In genomic region chr14:71478542-71478941, GRCh38 we compare ENCODE assay signal across 10 cellular contexts.
A peak's percentile ranks its signal among the peaks of the same experiment; 100 is the strongest.
DNase-seq lines count a peak whose midpoint lies in the region; ATAC-seq and TF ChIP-seq lines count a peak whose summit lies in the region.
"Had no signal": no experiment of that assay in that cellular context is flagged by ENCODE, and none has a peak within 500 bp of the region (broad histone marks: within the 10 kb centered on the region; RNA-seq: fewer than 3 reads in every experiment).

No MANE protein-coding gene starts in this region.

- H3K4me3 ChIP-seq in AG09309 (ENCODE audit: control insufficient read depth, low read depth, low read length) (no peak overlapping the region), GM23338 (no peak overlapping the region), left lung (no peak overlapping the region)
- H3K4me3 ChIP-seq: GM23248 had no signal

- H3K27me3 ChIP-seq in GM23338 (ENCODE audit: insufficient read depth) (no peaks in the 10 kb centered on the region), left lung (no peaks in the 10 kb centered on the region)

- no peaks in the 10 kb centered on the region for H3F3A ChIP-seq in GM23338 (replicated peaks; ENCODE audit: low read depth)

- intact Hi-C loops in activated CD8-positive, alpha-beta T cell treated with anti-CD3 and anti-CD28 coated beads for 36 hours (cut with micrococcal nuclease): loop anchor here (5.0 to 10.0 kb wide), 2 partner anchors 79 to 154 kb away; partner anchors contain the start of gene SIPA1L1
- intact Hi-C loops in left lung (cut with DNase I): no loop called here

- no peaks in the 10 kb centered on the region for H4K20me1 ChIP-seq in GM23338 (replicated peaks; ENCODE audit: insufficient read depth)

- TF ChIP-seq CTCF in AG09309 (IDR thresholded peaks at IDR 0.05; ENCODE audit: control insufficient read depth, insufficient read depth, low read depth, low read length, missing control alignments) (no peak), GM23338 (conservative IDR thresholded peaks at IDR 0.05; ENCODE audit: low read depth in 2 of 2) (no peak), left lung (IDR thresholded peaks at IDR 0.05) (no peak)
- TF ChIP-seq CTCF in activated CD8-positive, alpha-beta T cell treated with anti-CD3 and anti-CD28 coated beads for 36 hours (IDR thresholded peaks at IDR 0.05): no peak

- H3K9me3 Mint-ChIP-seq in GM23338: no peaks in the 10 kb centered on the region
- H3K9me3 Mint-ChIP-seq in activated CD8-positive, alpha-beta T cell treated with anti-CD3 and anti-CD28 coated beads for 36 hours: no peaks in the 10 kb centered on the region

- peaks cover 49% of the 10 kb centered on the region for H3K4me1 Mint-ChIP-seq in GM23338
- H3K4me1 Mint-ChIP-seq in activated CD8-positive, alpha-beta T cell treated with anti-CD3 and anti-CD28 coated beads for 36 hours (ENCODE audit: low read depth): peaks cover 53% of the 10 kb centered on the region

- peaks cover 18% of the 10 kb centered on the region; the same call in 1 of the 2 replicates for H3K4me1 ChIP-seq in GM23338 (ENCODE audit: insufficient read depth)
- peaks cover 0 to 17% of the 10 kb centered on the region in 2 donors for H3K4me1 ChIP-seq in left lung

- ATAC-seq in GM23338 (no peak), left lung (peak; percentile 52), left lobe of liver (no peak), HG03469 (IDR thresholded peaks at IDR 0.05; ENCODE audit: unreplicated experiment) (no peak)
- peak; percentile 54 for ATAC-seq in activated CD8-positive, alpha-beta T cell treated with anti-CD3 and anti-CD28 coated beads for 36 hours

- no peak overlapping the region for H3K4me3 Mint-ChIP-seq in GM23338
- H3K4me3 Mint-ChIP-seq in activated CD8-positive, alpha-beta T cell treated with anti-CD3 and anti-CD28 coated beads for 36 hours: no peak overlapping the region

- POLR2A ChIA-PET in activated CD8-positive, alpha-beta T cell treated with anti-CD3 and anti-CD28 coated beads for 36 hours (lab: Charles Lee): interaction anchor here (0.6 to 1.2 kb wide), 4 partner anchors 17 to 157 kb away, joined by 3 to 4 read pairs (median 3); no protein-coding TSS in a partner anchor

- H3K27me3 Mint-ChIP-seq in GM23338 (ENCODE audit: insufficient read depth, low read depth, poor library complexity): no peaks in the 10 kb centered on the region
- no peaks in the 10 kb centered on the region for H3K27me3 Mint-ChIP-seq in activated CD8-positive, alpha-beta T cell treated with anti-CD3 and anti-CD28 coated beads for 36 hours

- H2AFZ ChIP-seq in GM23338: no peak overlapping the region
- H2AFZ ChIP-seq: GM23248 had no signal

- H3K27ac Mint-ChIP-seq in GM23338: peak overlapping the region; percentile 46
- peak overlapping the region; percentile 63 for H3K27ac Mint-ChIP-seq in activated CD8-positive, alpha-beta T cell treated with anti-CD3 and anti-CD28 coated beads for 36 hours

- H3K36me3 Mint-ChIP-seq in GM23338 (ENCODE audit: low read depth): 0 out of 3 replicates have a peak, but pooled peaks cover under 1% of the 10 kb centered on the region
- H3K36me3 Mint-ChIP-seq in activated CD8-positive, alpha-beta T cell treated with anti-CD3 and anti-CD28 coated beads for 36 hours (ENCODE audit: low read depth): peaks cover 5% of the 10 kb centered on the region

- H3K36me3 ChIP-seq in GM23338 (ENCODE audit: insufficient read depth) (no peaks in the 10 kb centered on the region), left lung (no peaks in the 10 kb centered on the region)

- no peak overlapping the region for H3K4me2 ChIP-seq in GM23338

- H3K9me3 ChIP-seq in left lung: no peaks in the 10 kb centered on the region

- H3K9me2 ChIP-seq in GM23338 (ENCODE audit: insufficient read depth): no peaks in the 10 kb centered on the region

- CTCF ChIA-PET in activated CD8-positive, alpha-beta T cell treated with anti-CD3 and anti-CD28 coated beads for 36 hours (lab: Charles Lee): interaction anchor here (1.0 to 1.3 kb wide), 4 partner anchors 8 to 275 kb away, joined by 3 to 4 read pairs (median 4); no protein-coding TSS in a partner anchor

- H3K27ac ChIP-seq in GM23338 (ENCODE audit: low read depth) (peak overlapping the region; percentile 33; the same call in 1 of the 2 replicates), left lung (peak overlapping the region in 1 of 2 donors; percentile 71)
- H3K27ac ChIP-seq: GM23248 had no signal

- DNase-seq in AG09309 (ENCODE audit: low read depth): peak; percentile 41
- no peak for DNase-seq in GM23338 (ENCODE audit: low spot score)
- peak; percentile 42 for DNase-seq in activated CD8-positive, alpha-beta T cell treated with anti-CD3 and anti-CD28 coated beads for 36 hours
- DNase-seq in left lung: no peak
- DNase-seq in C1 segment of cervical spinal cord (lab: John Stamatoyannopoulos, UW): no peak
- DNase-seq in left lobe of liver (ENCODE audit: low spot score): no peak
- no peak for DNase-seq in NCI-H524 treated with DMSO at 0.1 percent for 48 hours (lab: John Stamatoyannopoulos, UW)
- DNase-seq: glutamatergic neuron, GM23248 had no signal

- peaks cover 29% of the 10 kb centered on the region for H3K79me2 ChIP-seq in GM23338 (replicated peaks; ENCODE audit: insufficient read depth)

TF ChIP-seq in GM23338, 12 proteins besides CTCF, POLR2A, EP300 and RAD21 (continues in another document):
- TF ChIP-seq, protein P1, sequence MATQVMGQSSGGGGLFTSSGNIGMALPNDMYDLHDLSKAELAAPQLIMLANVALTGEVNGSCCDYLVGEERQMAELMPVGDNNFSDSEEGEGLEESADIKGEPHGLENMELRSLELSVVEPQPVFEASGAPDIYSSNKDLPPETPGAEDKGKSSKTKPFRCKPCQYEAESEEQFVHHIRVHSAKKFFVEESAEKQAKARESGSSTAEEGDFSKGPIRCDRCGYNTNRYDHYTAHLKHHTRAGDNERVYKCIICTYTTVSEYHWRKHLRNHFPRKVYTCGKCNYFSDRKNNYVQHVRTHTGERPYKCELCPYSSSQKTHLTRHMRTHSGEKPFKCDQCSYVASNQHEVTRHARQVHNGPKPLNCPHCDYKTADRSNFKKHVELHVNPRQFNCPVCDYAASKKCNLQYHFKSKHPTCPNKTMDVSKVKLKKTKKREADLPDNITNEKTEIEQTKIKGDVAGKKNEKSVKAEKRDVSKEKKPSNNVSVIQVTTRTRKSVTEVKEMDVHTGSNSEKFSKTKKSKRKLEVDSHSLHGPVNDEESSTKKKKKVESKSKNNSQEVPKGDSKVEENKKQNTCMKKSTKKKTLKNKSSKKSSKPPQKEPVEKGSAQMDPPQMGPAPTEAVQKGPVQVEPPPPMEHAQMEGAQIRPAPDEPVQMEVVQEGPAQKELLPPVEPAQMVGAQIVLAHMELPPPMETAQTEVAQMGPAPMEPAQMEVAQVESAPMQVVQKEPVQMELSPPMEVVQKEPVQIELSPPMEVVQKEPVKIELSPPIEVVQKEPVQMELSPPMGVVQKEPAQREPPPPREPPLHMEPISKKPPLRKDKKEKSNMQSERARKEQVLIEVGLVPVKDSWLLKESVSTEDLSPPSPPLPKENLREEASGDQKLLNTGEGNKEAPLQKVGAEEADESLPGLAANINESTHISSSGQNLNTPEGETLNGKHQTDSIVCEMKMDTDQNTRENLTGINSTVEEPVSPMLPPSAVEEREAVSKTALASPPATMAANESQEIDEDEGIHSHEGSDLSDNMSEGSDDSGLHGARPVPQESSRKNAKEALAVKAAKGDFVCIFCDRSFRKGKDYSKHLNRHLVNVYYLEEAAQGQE (IDR thresholded peaks at IDR 0.05; ENCODE audit: unreplicated experiment): no peak
- TF ChIP-seq EZH2phosphoT487 (IDR thresholded peaks at IDR 0.05; ENCODE audit: unreplicated experiment): no peak
- TF ChIP-seq JUNB (IDR thresholded peaks at IDR 0.05; ENCODE audit: unreplicated experiment): no peak
- no peak for TF ChIP-seq CREB1 (CRISPR knock-in tag; IDR thresholded peaks at IDR 0.05; ENCODE audit: low read depth)
- no peak for TF ChIP-seq ZNF331 (CRISPR knock-in tag; IDR thresholded peaks at IDR 0.05; ENCODE audit: low read depth)
- TF ChIP-seq, protein P2, sequence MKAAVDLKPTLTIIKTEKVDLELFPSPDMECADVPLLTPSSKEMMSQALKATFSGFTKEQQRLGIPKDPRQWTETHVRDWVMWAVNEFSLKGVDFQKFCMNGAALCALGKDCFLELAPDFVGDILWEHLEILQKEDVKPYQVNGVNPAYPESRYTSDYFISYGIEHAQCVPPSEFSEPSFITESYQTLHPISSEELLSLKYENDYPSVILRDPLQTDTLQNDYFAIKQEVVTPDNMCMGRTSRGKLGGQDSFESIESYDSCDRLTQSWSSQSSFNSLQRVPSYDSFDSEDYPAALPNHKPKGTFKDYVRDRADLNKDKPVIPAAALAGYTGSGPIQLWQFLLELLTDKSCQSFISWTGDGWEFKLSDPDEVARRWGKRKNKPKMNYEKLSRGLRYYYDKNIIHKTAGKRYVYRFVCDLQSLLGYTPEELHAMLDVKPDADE (IDR thresholded peaks at IDR 0.05): no peak
- no peak for TF ChIP-seq POLR2AphosphoS5 (IDR thresholded peaks at IDR 0.05; ENCODE audit: low read depth)
- TF ChIP-seq NANOG (IDR thresholded peaks at IDR 0.05; ENCODE audit: borderline replicate concordance): no peak
- TF ChIP-seq STAT1 (IDR thresholded peaks at IDR 0.05; ENCODE audit: unreplicated experiment): no peak

Comparison
In these comparisons a context has a peak if more than half of its experiments do, and no peak if none do; other contexts are left out.
1. DNase-seq: peak in AG09309 (single experiment) and activated CD8-positive, alpha-beta T cell treated with anti-CD3 and anti-CD28 coated beads for 36 hours (single experiment); none in GM23338 (single experiment), left lung (0 of 2), C1 segment of cervical spinal cord (0 of 14), left lobe of liver (single experiment) and NCI-H524 treated with DMSO at 0.1 percent for 48 hours (single experiment).
2. ATAC-seq: peak in activated CD8-positive, alpha-beta T cell treated with anti-CD3 and anti-CD28 coated beads for 36 hours (single experiment) and left lung (single experiment); none in GM23338 (single experiment), left lobe of liver (single experiment) and HG03469 (single experiment).